21 cellular contexts compared by ENCODE assay signal in the genomic region with DNA sequence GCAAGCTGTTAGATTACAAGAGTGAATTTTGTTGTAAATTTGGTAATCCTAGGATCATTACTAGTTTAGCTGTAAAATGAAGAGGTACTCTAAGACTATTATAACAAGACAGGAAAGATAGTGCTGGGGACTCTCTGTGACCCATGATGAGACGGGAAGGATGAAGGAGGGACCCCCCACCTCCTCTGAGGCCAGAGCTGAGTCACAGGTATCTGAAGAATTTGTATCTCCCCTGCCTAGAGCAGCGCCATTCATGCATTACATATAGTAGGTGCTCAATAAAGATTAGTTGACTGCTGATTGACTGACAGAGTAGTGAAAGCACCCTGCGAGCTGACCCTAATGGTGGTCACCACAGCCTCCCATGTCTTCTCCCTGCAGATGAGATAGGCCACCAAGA.
DNase-seq lines count a peak whose midpoint lies in the region; TF ChIP-seq lines count a peak whose summit lies in the region.
"Had no signal": no experiment of that assay in that cellular context is flagged by ENCODE, and none has a peak within 500 bp of the region (broad histone marks: within the 10 kb centered on the region; RNA-seq: fewer than 3 reads in every experiment).

No MANE protein-coding gene starts in this region.

- H3K9me3 ChIP-seq in A673 (ENCODE audit: low read depth, low read length, poor library complexity, severe bottlenecking) (peaks cover 10% of the 10 kb centered on the region), HEK293 (ENCODE audit: control insufficient read depth, insufficient read depth, low read depth, low read length) (no peaks in the 10 kb centered on the region), ascending aorta (no peaks in the 10 kb centered on the region)
- H3K9me3 ChIP-seq: thyroid gland had no signal

- TF ChIP-seq CTCF in A673 (conservative IDR thresholded peaks at IDR 0.05; ENCODE audit: low read depth, low read length) (no peak), HEK293 (tag by site-specific recombination; IDR thresholded peaks at IDR 0.05) (no peak), ascending aorta (IDR thresholded peaks at IDR 0.05) (no peak), nephron (IDR thresholded peaks at IDR 0.05; ENCODE audit: unreplicated experiment in 3 of 3) (no peak)

- peaks cover 17% of the 10 kb centered on the region for H3K9me3 Mint-ChIP-seq in nephron
- H3K9me3 Mint-ChIP-seq: CD8-positive, alpha-beta T cell had no signal

- H3K27ac ChIP-seq in A673 (ENCODE audit: low read depth, low read length, poor library complexity, severe bottlenecking) = peak overlapping the region; percentile 99
- no peak overlapping the region for H3K27ac ChIP-seq in HEK293 (ENCODE audit: extremely low read depth, low read depth, low read length)
- H3K27ac ChIP-seq in ascending aorta = peak overlapping the region; percentile 84 to 86
- H3K27ac ChIP-seq: parathyroid adenoma, thyroid gland, WERI-Rb-1 had no signal

- H3K4me3 ChIP-seq in A673 (ENCODE audit: low read depth, low read length, poor library complexity, severe bottlenecking) (no peak overlapping the region), HEK293 (ENCODE audit: low read depth, low read length) (no peak overlapping the region), ascending aorta (no peak overlapping the region)
- H3K4me3 ChIP-seq: lung, thyroid gland had no signal

- H3K27me3 ChIP-seq in A673 (replicated peaks; ENCODE audit: insufficient read depth, low read depth, low read length, poor library complexity) = no peaks in the 10 kb centered on the region
- no peaks in the 10 kb centered on the region for H3K27me3 ChIP-seq in ascending aorta
- H3K27me3 ChIP-seq: thyroid gland had no signal

- CTCF ChIA-PET in A673 (lab: Charles Lee) (no interaction called here), HEK293 (lab: Yijun Ruan, JAX) (no interaction called here)

- no peak overlapping the region for H3K4me3 Mint-ChIP-seq in nephron
- H3K4me3 Mint-ChIP-seq: activated CD8-positive, alpha-beta T cell treated with anti-CD3 and anti-CD28 coated beads, Interleukin-2, amount 10 ng/mL, durations not matched to agents 7 days and 5 days; CD8-positive, alpha-beta T cell; T-cell had no signal

- no peaks in the 10 kb centered on the region for H3K27me3 Mint-ChIP-seq in nephron (ENCODE audit: low read depth)
- H3K27me3 Mint-ChIP-seq: T-cell had no signal

- H3K4me1 ChIP-seq in A673 (ENCODE audit: insufficient read depth, low read length, poor library complexity, severe bottlenecking) = peaks cover 68% of the 10 kb centered on the region
- H3K4me1 ChIP-seq in HEK293 (ENCODE audit: control insufficient read depth, insufficient read depth, low read length) = no peaks in the 10 kb centered on the region; the same call in 1 of the 2 replicates
- peaks cover 13 to 40% of the 10 kb centered on the region in 2 donors for H3K4me1 ChIP-seq in ascending aorta

- intact Hi-C loops in A673 (cut with micrococcal nuclease; ENCODE audit: unreplicated experiment) = loop anchor here (5.0 to 10.0 kb wide), 3 partner anchors 278 to 476 kb away; a partner anchor contains a TSS
- intact Hi-C loops in ascending aorta (cut with DNase I) = no loop called here
- intact Hi-C loops in posterior vena cava (cut with DNase I) = no loop called here

- peak overlapping the region; percentile 55 to 76 (median 76) for H3K27ac Mint-ChIP-seq in nephron
- H3K27ac Mint-ChIP-seq: activated CD8-positive, alpha-beta T cell treated with anti-CD3 and anti-CD28 coated beads, Interleukin-2, amount 10 ng/mL, durations not matched to agents 7 days and 5 days; activated naive CD4-positive, alpha-beta T cell treated with anti-CD3 and anti-CD28 coated beads, Interleukin-2, amount 50 U/mL, for 72 hours; CD8-positive, alpha-beta T cell; T-cell had no signal

- BruUV-seq in A673 (replicated peaks; lab: Mats Ljungman, UMichigan) = TSS peak; percentile 79

- H3K36me3 Mint-ChIP-seq in nephron (ENCODE audit: low read depth) = no peaks in the 10 kb centered on the region
- H3K36me3 Mint-ChIP-seq: activated naive CD4-positive, alpha-beta T cell treated with anti-CD3 and anti-CD28 coated beads, Interleukin-2, amount 50 U/mL, for 72 hours; CD8-positive, alpha-beta T cell; T-cell had no signal

- H3K4me1 Mint-ChIP-seq in nephron = peaks cover 45% of the 10 kb centered on the region

- H3K36me3 ChIP-seq in A673 (ENCODE audit: insufficient read depth, low read length, poor library complexity, severe bottlenecking) = no peaks in the 10 kb centered on the region
- no peaks in the 10 kb centered on the region for H3K36me3 ChIP-seq in HEK293 (ENCODE audit: control insufficient read depth in 2 of 2, insufficient read depth in 1 of 2, low read length in 2 of 2)
- H3K36me3 ChIP-seq in ascending aorta = no peaks in the 10 kb centered on the region
- H3K36me3 ChIP-seq: thyroid gland, WERI-Rb-1 had no signal

- POLR2A ChIA-PET in A673 (lab: Charles Lee; ENCODE audit: low non-redundant PET) (no interaction called here), HEK293 (lab: Yijun Ruan, JAX) (no interaction called here)

- DNase-seq in A673 (ENCODE audit: low spot score) (no peak), ascending aorta (ENCODE audit: low spot score in 2 of 2) (no peak), posterior vena cava (ENCODE audit: low spot score) (no peak), mesenteric fat pad (ENCODE audit: low spot score) (no peak), NCI-H1694 treated with DMSO at 0.1 percent for 48 hours (lab: John Stamatoyannopoulos, UW) (no peak)
- DNase-seq: activated CD8-positive, alpha-beta T cell treated with anti-CD3 and anti-CD28 coated beads, Interleukin-2, amount 10 ng/mL, durations not matched to agents 7 days and 5 days; activated T-cell treated with anti-CD3 and anti-CD28 coated beads, Interleukin-2, amount 50 U/mL, for 48 hours; CD8-positive, alpha-beta T cell; MM.1S; NCI-H1436; NCI-H2171 treated with DMSO at 0.1 percent for 48 hours; NCI-H526 treated with DMSO at 0.1 percent for 48 hours; SHP77; T-cell; WERI-Rb-1 had no signal

TF ChIP-seq in HEK293, 187 proteins besides CTCF, POLR2A, EP300 and RAD21:
- TF ChIP-seq, protein P1, sequence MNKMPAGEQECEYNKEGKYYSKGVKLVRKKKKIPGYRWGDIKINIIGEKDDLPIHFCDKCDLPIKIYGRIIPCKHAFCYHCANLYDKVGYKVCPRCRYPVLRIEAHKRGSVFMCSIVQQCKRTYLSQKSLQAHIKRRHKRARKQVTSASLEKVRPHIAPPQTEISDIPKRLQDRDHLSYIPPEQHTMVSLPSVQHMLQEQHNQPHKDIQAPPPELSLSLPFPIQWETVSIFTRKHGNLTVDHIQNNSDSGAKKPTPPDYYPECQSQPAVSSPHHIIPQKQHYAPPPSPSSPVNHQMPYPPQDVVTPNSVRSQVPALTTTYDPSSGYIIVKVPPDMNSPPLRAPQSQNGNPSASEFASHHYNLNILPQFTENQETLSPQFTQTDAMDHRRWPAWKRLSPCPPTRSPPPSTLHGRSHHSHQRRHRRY (tag by site-specific recombination; IDR thresholded peaks at IDR 0.05) = no peak
- 0 out of 2 replicates have a peak, but pooled peaks have one; percentile 30 for TF ChIP-seq ZNF664 (tag by site-specific recombination; IDR thresholded peaks at IDR 0.05)
